1 cellular context compared by ENCODE assay signal in the genomic region with DNA sequence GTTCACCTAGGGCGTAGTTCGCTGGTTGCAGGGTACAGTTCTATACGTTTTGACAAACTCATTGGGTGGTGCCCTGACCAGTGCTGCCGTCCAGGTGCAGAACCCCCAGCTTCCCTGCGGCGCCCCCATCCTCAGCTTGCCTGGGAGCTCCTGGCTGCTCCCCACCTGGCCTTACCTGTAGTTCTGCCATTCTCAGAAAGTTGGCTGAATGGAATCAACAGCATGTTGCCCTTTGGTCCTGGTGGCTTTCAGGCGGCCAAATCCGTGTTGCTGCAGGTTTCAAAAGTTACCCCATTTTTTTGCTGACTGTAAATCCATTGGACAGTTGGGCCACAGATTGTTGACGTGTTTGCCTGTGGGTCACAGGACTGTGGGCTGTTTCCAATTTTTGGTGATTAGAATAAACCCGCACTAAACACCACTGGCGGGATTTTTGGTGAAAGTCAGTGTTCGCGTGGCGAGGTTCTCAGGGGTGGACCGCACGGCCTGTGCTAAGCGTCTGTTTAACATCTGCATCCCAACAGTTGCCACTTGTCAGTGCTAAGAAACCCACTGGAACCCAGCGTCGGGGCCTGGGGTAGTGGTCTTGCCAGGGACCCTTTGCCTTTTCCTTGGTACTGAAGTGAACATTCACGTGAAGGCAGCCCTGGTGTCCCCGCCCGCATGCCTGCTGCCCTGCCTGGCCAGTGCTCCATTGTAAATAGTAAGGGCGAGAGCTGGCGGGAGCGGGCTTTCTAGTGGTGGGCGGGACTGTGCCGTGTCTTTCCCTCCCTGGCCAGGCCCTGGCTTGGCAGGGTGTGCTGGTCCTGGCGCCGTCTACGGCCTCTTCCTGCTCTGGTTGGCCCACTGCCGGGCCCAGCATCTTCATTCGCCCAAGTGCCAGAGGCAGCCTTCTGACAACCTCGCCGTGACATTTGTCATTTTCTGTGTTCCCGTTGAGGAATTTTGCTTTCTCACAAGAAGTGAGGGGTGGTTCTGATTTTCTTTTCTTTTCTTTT.
TF ChIP-seq lines count a peak whose summit lies in the region.

No MANE protein-coding gene starts in this region.

TF ChIP-seq in H1, 55 proteins besides CTCF, POLR2A, EP300 and RAD21:
- TF ChIP-seq SP4 (IDR thresholded peaks at IDR 0.05; ENCODE audit: low read length): no peak
